ENCODE assay signal across 13 cellular contexts in genomic region chr13:94706854-94707399, GRCh38. TPM values are rescaled to one million over a fixed set of nuclear protein-coding genes. Genes with fewer than 3 reads are reported as not detected.
DNase-seq lines count a peak whose midpoint lies in the region; ATAC-seq, FAIRE-seq and TF ChIP-seq lines count a peak whose summit lies in the region.
"Had no signal": no experiment of that assay in that cellular context is flagged by ENCODE, and none has a peak within 500 bp of the region (broad histone marks: within the 10 kb centered on the region; RNA-seq: fewer than 3 reads in every experiment).

No MANE protein-coding gene starts in this region.

- H3K36me3 Mint-ChIP-seq in activated T-cell treated with anti-CD3 and anti-CD28 coated beads, Interleukin-2, amount 50 U/mL, for 4 hours (ENCODE audit: insufficient read depth) = no peaks in the 10 kb centered on the region

- H3K9me3 Mint-ChIP-seq in stimulated activated naive CD8-positive, alpha-beta T cell treated with anti-CD3 and anti-CD28 coated beads, Interleukin-15, amount 100 ng/mL, for 72 hours = no peaks in the 10 kb centered on the region
- no peaks in the 10 kb centered on the region for H3K9me3 Mint-ChIP-seq in activated T-cell treated with anti-CD3 and anti-CD28 coated beads, Interleukin-2, amount 50 U/mL, for 4 hours

- no peaks in the 10 kb centered on the region for H3K9me1 ChIP-seq in keratinocyte (ENCODE audit: control insufficient read depth, extremely low read depth, insufficient read depth, low read length)

- H4K20me1 ChIP-seq in GM12878 (ENCODE audit: control insufficient read depth, insufficient read depth) = no peaks in the 10 kb centered on the region
- H4K20me1 ChIP-seq in keratinocyte (ENCODE audit: control insufficient read depth, extremely low read depth, insufficient read depth, low read length) = no peaks in the 10 kb centered on the region

- no peak for TF ChIP-seq RAD21 in GM12878 (IDR thresholded peaks at IDR 0.05; ENCODE audit: insufficient read depth, low read depth, low read length)

- FAIRE-seq in GM12878 (lab: Jason Lieb, UNC) = no peak
- FAIRE-seq in keratinocyte (lab: Jason Lieb, UNC) = no peak

- RAD21 ChIA-PET in GM12878 (lab: Charles Lee; ENCODE audit: unreplicated experiment) = no interaction called here

- no peak for TF ChIP-seq POLR2A in GM12878 (IDR thresholded peaks at IDR 0.05; ENCODE audit: low read depth, low read length)
- TF ChIP-seq POLR2A in thyroid gland (IDR thresholded peaks at IDR 0.05) = no peak

- TF ChIP-seq CTCF in GM12878 (IDR thresholded peaks at IDR 0.05 in 2 of 3, conservative IDR thresholded peaks at IDR 0.05 in 1 of 3; ENCODE audit: control insufficient read depth in 2 of 3, extremely low read depth in 1 of 3, insufficient read depth in 1 of 3, low read depth in 3 of 3, low read length in 3 of 3) = no peak
- TF ChIP-seq CTCF in keratinocyte (optimal IDR thresholded peaks at IDR 0.05 in 1 of 3, IDR thresholded peaks at IDR 0.05 in 1 of 3, conservative IDR thresholded peaks at IDR 0.05 in 1 of 3; ENCODE audit: extremely low read depth in 1 of 3, insufficient read depth in 2 of 3, low read length in 3 of 3) = no peak
- no peak for TF ChIP-seq CTCF in thyroid gland (IDR thresholded peaks at IDR 0.05)

- H3K79me2 ChIP-seq in GM12878 (ENCODE audit: control insufficient read depth, insufficient read depth, low read length) = no peaks in the 10 kb centered on the region
- no peaks in the 10 kb centered on the region for H3K79me2 ChIP-seq in keratinocyte (ENCODE audit: control insufficient read depth, insufficient read depth, low read length)

- BruUV-seq in GM12878 (replicated peaks; lab: Mats Ljungman, UMichigan) = no TSS peak

- H3K9ac ChIP-seq in GM12878 (ENCODE audit: control insufficient read depth, insufficient read depth, low read length) (no peak overlapping the region), keratinocyte (ENCODE audit: control insufficient read depth, extremely low read depth, insufficient read depth, low read length) (no peak overlapping the region)
- H3K9ac ChIP-seq: BLaER1 treated with 17β-estradiol and CSF1 and Interleukin-3, amounts not matched to agents 10 nM and 100 nM had no signal

- CTCF ChIA-PET in GM12878 (lab: Yijun Ruan, JAX) = no interaction called here

- dilution Hi-C loops in keratinocyte (cut with MboI; ENCODE audit: extremely low pct_ligation_motif_present, low sequenced_read_pairs) = no loop called here

- H3K27ac Mint-ChIP-seq in stimulated activated naive CD8-positive, alpha-beta T cell treated with anti-CD3 and anti-CD28 coated beads, Interleukin-15, amount 100 ng/mL, for 72 hours = no peak overlapping the region

- H3K4me3 Mint-ChIP-seq in stimulated activated naive CD8-positive, alpha-beta T cell treated with anti-CD3 and anti-CD28 coated beads, Interleukin-15, amount 100 ng/mL, for 72 hours = peak overlapping the region; percentile 38 to 69
- H3K4me3 Mint-ChIP-seq in activated T-cell treated with anti-CD3 and anti-CD28 coated beads, Interleukin-2, amount 50 U/mL, for 4 hours = no peak overlapping the region

- intact Hi-C loops in GM12878 (cut with micrococcal nuclease; ENCODE audit: unreplicated experiment) (no loop called here), thyroid gland (cut with DNase I) (no loop called here)

- no peak for ATAC-seq in stimulated activated naive CD8-positive, alpha-beta T cell treated with anti-CD3 and anti-CD28 coated beads, Interleukin-15, amount 100 ng/mL, for 72 hours
- ATAC-seq in stimulated activated naive CD8-positive, alpha-beta T cell treated with anti-CD3 and anti-CD28 coated beads, Interleukin-15, Interleukin-2, amounts not matched to agents 100 U/mL and 50 U/mL, for 24 hours = no peak
- ATAC-seq in GM12878 (no peak), GM21447 (IDR thresholded peaks at IDR 0.05; ENCODE audit: unreplicated experiment) (no peak)
- ATAC-seq in activated T-cell treated with anti-CD3 and anti-CD28 coated beads, Interleukin-2, amount 50 U/mL, for 4 hours = no peak
- ATAC-seq: foreskin keratinocyte had no signal

- H3K4me3 ChIP-seq in GM12878 = no peak overlapping the region
- peak overlapping the region in 1 of 3 experiments; percentile 56 for H3K4me3 ChIP-seq in keratinocyte (ENCODE audit: control insufficient read depth in 2 of 3, extremely low read depth in 1 of 3, insufficient read depth in 2 of 3, low read depth in 1 of 3, low read length in 3 of 3)
- H3K4me3 ChIP-seq in thyroid gland (replicated peaks in 1 of 3) = no peak overlapping the region

- no peak for TF ChIP-seq EP300 in GM12878 (IDR thresholded peaks at IDR 0.05; ENCODE audit: borderline replicate concordance in 1 of 2, control insufficient read depth in 1 of 2, low read depth in 2 of 2, low read length in 2 of 2)

- in situ Hi-C loops in GM12878 (cut with MboI) = no loop called here

- H3K4me1 ChIP-seq in GM12878 (ENCODE audit: control insufficient read depth, insufficient read depth, low read length) (no peaks in the 10 kb centered on the region), keratinocyte (ENCODE audit: control insufficient read depth, extremely low read depth, insufficient read depth, low read length) (peaks cover 12% of the 10 kb centered on the region), thyroid gland (peaks cover 8 to 25% of the 10 kb centered on the region in 2 donors)
- H3K4me1 ChIP-seq: foreskin keratinocyte had no signal

- no peak for DNase-seq in stimulated activated naive CD8-positive, alpha-beta T cell treated with anti-CD3 and anti-CD28 coated beads, Interleukin-15, amount 100 ng/mL, for 72 hours
- no peak for DNase-seq in stimulated activated naive CD8-positive, alpha-beta T cell treated with anti-CD3 and anti-CD28 coated beads, Interleukin-15, Interleukin-2, amounts not matched to agents 100 U/mL and 50 U/mL, for 24 hours
- DNase-seq in GM12878 (ENCODE audit: low read depth, low spot score) = no peak
- no peak for DNase-seq in keratinocyte (ENCODE audit: low read depth, low spot score)
- no peak for DNase-seq in NCI-H748 (lab: John Stamatoyannopoulos, UW; ENCODE audit: unreplicated experiment)
- no peak for DNase-seq in thyroid gland
- DNase-seq in activated T-cell treated with anti-CD3 and anti-CD28 coated beads, Interleukin-2, amount 50 U/mL, for 4 hours = no peak
- DNase-seq: activated CD8-positive, alpha-beta memory T cell treated with anti-CD3 and anti-CD28 coated beads for 24 hours; foreskin keratinocyte; IMR-90; NCI-H446 treated with DMSO at 0.1 percent for 48 hours had no signal

- WGBS in GM12878 (ENCODE audit: insufficient coverage, insufficient replicate concordance, low lambda C conversion rate, missing lambda C conversion rate) = 40% methylated on average over 15 of the region's 15 CpGs
- WGBS in thyroid gland, 2 donors = 12 to 15% methylated on average over 15 of the region's 15 CpGs

- H3K4me2 ChIP-seq in GM12878 (ENCODE audit: control insufficient read depth, insufficient read depth) (no peak overlapping the region), keratinocyte (ENCODE audit: control insufficient read depth, extremely low read depth, insufficient read depth, low read depth, low read length) (peak overlapping the region; percentile 52)

- SMC1A ChIA-PET in GM12878 (lab: Charles Lee; ENCODE audit: uncharacterized antibody, unreplicated experiment) = no interaction called here

- peaks cover 34% of the 10 kb centered on the region for H3K4me1 Mint-ChIP-seq in stimulated activated naive CD8-positive, alpha-beta T cell treated with anti-CD3 and anti-CD28 coated beads, Interleukin-15, amount 100 ng/mL, for 72 hours
- peaks cover 14% of the 10 kb centered on the region for H3K4me1 Mint-ChIP-seq in activated T-cell treated with anti-CD3 and anti-CD28 coated beads, Interleukin-2, amount 50 U/mL, for 4 hours (ENCODE audit: low read depth)

- H3K9me3 ChIP-seq in GM12878 (replicated peaks; ENCODE audit: control insufficient read depth, insufficient read depth, low read length) = no peaks in the 10 kb centered on the region; the same call in 1 of the 3 replicates
- no peaks in the 10 kb centered on the region for H3K9me3 ChIP-seq in keratinocyte (ENCODE audit: control insufficient read depth, low read depth, low read length)
- H3K9me3 ChIP-seq in thyroid gland = no peaks in the 10 kb centered on the region

- H3K27ac ChIP-seq in GM12878 (ENCODE audit: control insufficient read depth, insufficient read depth) = no peak overlapping the region
- H3K27ac ChIP-seq in keratinocyte (ENCODE audit: control insufficient read depth, insufficient read depth, low read length) = no peak overlapping the region
- no peak overlapping the region for H3K27ac ChIP-seq in thyroid gland
- H3K27ac ChIP-seq: BLaER1 treated with 17β-estradiol and CSF1 and Interleukin-3, amounts not matched to agents 10 nM and 100 nM; foreskin keratinocyte had no signal

- no peaks in the 10 kb centered on the region for H3K36me3 ChIP-seq in GM12878 (ENCODE audit: control insufficient read depth in 2 of 2, insufficient read depth in 2 of 2, low read length in 1 of 2)
- H3K36me3 ChIP-seq in keratinocyte (ENCODE audit: control insufficient read depth in 2 of 2, extremely low read depth in 1 of 2, insufficient read depth in 2 of 2, low read length in 2 of 2) = no peaks in the 10 kb centered on the region
- no peaks in the 10 kb centered on the region for H3K36me3 ChIP-seq in thyroid gland
- H3K36me3 ChIP-seq: BLaER1 treated with 17β-estradiol and CSF1 and Interleukin-3, amounts not matched to agents 10 nM and 100 nM had no signal

- H2AFZ ChIP-seq in GM12878 (ENCODE audit: control insufficient read depth, low read depth, low read length) (no peak overlapping the region), keratinocyte (ENCODE audit: control insufficient read depth, low read length) (no peak overlapping the region)

- POLR2A ChIA-PET in GM12878 (lab: Charles Lee) = no interaction called here

- H3K27me3 ChIP-seq in GM12878 (replicated peaks in 1 of 2; ENCODE audit: control insufficient read depth in 2 of 2, insufficient read depth in 2 of 2, low read length in 1 of 2) = peaks cover 11 to 52% of the 10 kb centered on the region in 2 experiments
- H3K27me3 ChIP-seq in keratinocyte (ENCODE audit: control insufficient read depth, extremely low read depth, insufficient read depth, low read length) = peaks cover 65% of the 10 kb centered on the region
- H3K27me3 ChIP-seq in thyroid gland = peaks cover 58% of the 10 kb centered on the region

- H3K27me3 Mint-ChIP-seq in stimulated activated naive CD8-positive, alpha-beta T cell treated with anti-CD3 and anti-CD28 coated beads, Interleukin-15, amount 100 ng/mL, for 72 hours = peaks cover 95% of the 10 kb centered on the region
- peaks cover 85% of the 10 kb centered on the region for H3K27me3 Mint-ChIP-seq in activated T-cell treated with anti-CD3 and anti-CD28 coated beads, Interleukin-2, amount 50 U/mL, for 4 hours (ENCODE audit: low read depth)

RNA-seq across cellular contexts. Expression of gene SOX21, which starts 5.4 kb away (rescaled TPM):
- total RNA-seq in GM12878 (2013; cell fraction: nucleolus; rRNA removed) = not detected in 2 replicates
- not detected in 2 replicates for total RNA-seq in GM12878 (2014; rRNA removed)
- total RNA-seq in GM12878 (2014; rRNA removed; fragmentation: Illumina TruSeq; extraction: Trizol) = not detected in 2 replicates
- total RNA-seq in GM12878 (2021) = not detected in 2 replicates
- not detected for polyA plus RNA-seq in GM12878 (2011; ENCODE audit: low read depth)
- polyA plus RNA-seq in GM12878 (2011; rRNA removed) = not detected in 2 replicates
- not detected in 2 replicates for polyA plus RNA-seq in GM12878 (2011; cell fraction: cytosol; rRNA removed)
- polyA plus RNA-seq in GM12878 (2011; cell fraction: nucleus; rRNA removed) = not detected in 2 replicates
- not detected in 2 replicates for polyA plus RNA-seq in GM12878 (2012)
- not detected in 2 replicates for polyA plus RNA-seq in GM12878 (2014; fragmentation: Illumina TruSeq; extraction: Trizol)
- polyA plus RNA-seq in GM12878 (2014; fragmentation: Nextera tagmentation; extraction: Ambion mirVana) = not detected
- not detected in 2 replicates for polyA plus RNA-seq in GM12878 (2014; rRNA removed)
- polyA plus RNA-seq in GM12878 (2016; fragmentation: Nextera tagmentation; extraction: Ambion mirVana) = not detected
- polyA minus RNA-seq in GM12878 (2011; rRNA and poly(A)+ RNA removed) = not detected in 2 replicates
- polyA minus RNA-seq in GM12878 (2011; cell fraction: cytosol; rRNA and poly(A)+ RNA removed) = not detected in 2 replicates
- not detected in 2 replicates for polyA minus RNA-seq in GM12878 (2011; cell fraction: nucleus; rRNA and poly(A)+ RNA removed)
- not detected in 3 replicates for polyA plus RNA-seq in keratinocyte
- polyA plus RNA-seq in keratinocyte (2011; ENCODE audit: low read depth) = 0.21 TPM
- 0.03 and 0.04 TPM in 2 replicates for polyA plus RNA-seq in keratinocyte (2011; cell fraction: cytosol; rRNA removed)
- not detected in 2 replicates for polyA plus RNA-seq in keratinocyte (2011; cell fraction: nucleus; rRNA removed)
- 0.11 TPM in 1 of 2 replicates, not detected in the other for polyA plus RNA-seq in keratinocyte (2012; ENCODE audit: low replicate concordance)
- polyA minus RNA-seq in keratinocyte = not detected in 3 replicates
- polyA minus RNA-seq in keratinocyte (2011; cell fraction: cytosol; rRNA and poly(A)+ RNA removed) = not detected
- polyA minus RNA-seq in keratinocyte (2011; cell fraction: nucleus; rRNA and poly(A)+ RNA removed) = not detected in 2 replicates
- total RNA-seq in thyroid gland = under 1 TPM in 2 of 4 donors, not detected in 2; 0.20 to 0.22 TPM
- not detected for total RNA-seq in activated T-cell treated with anti-CD3 and anti-CD28 coated beads, Interleukin-2, amount 50 U/mL, for 4 hours
- total RNA-seq: foreskin keratinocyte, IMR-90 had no signal
- polyA plus RNA-seq: foreskin keratinocyte, IMR-90 had no signal
